In genomic region chr1:160099716-160100375, GRCh38 we compare ENCODE assay signal across 8 cellular contexts. TPM values are rescaled to one million over a fixed set of nuclear protein-coding genes. Genes with fewer than 3 reads are reported as not detected.
DNase-seq lines count a peak whose midpoint lies in the region; ATAC-seq and TF ChIP-seq lines count a peak whose summit lies in the region.

No MANE protein-coding gene starts in this region.

- no peaks in the 10 kb centered on the region for H3K9me3 Mint-ChIP-seq in T-cell

- TF ChIP-seq CTCF in DND-41 (IDR thresholded peaks at IDR 0.05; ENCODE audit: borderline replicate concordance, extremely low read depth, low read length, poor library complexity, severe bottlenecking), result no peak
- no peak for TF ChIP-seq CTCF in hepatocyte (IDR thresholded peaks at IDR 0.05; ENCODE audit: poor library complexity)
- no peak for TF ChIP-seq CTCF in spleen (IDR thresholded peaks at IDR 0.05 in 8 of 11, conservative IDR thresholded peaks at IDR 0.05 in 3 of 11)

- H3K79me2 ChIP-seq in DND-41 (ENCODE audit: insufficient read depth, low read length) (peaks cover 29% of the 10 kb centered on the region), hepatocyte (peaks cover 18% of the 10 kb centered on the region)

- no peaks in the 10 kb centered on the region for H3K9me2 ChIP-seq in hepatocyte (replicated peaks; ENCODE audit: insufficient read depth)

- no peak overlapping the region for H3K9ac ChIP-seq in DND-41 (ENCODE audit: low read depth, low read length)

- CTCF ChIA-PET in T-cell (lab: Charles Lee), result interaction anchor here (0.7 to 4.6 kb wide), 8 partner anchors 13 to 191 kb away, joined by 3 to 26 read pairs (median 6); partner anchors contain the start of gene PEX19 (in 1 of the 2)

- peaks cover 27% of the 10 kb centered on the region; the same call in 1 of the 2 replicates for H4K20me1 ChIP-seq in DND-41 (ENCODE audit: insufficient read depth, low read length)
- H4K20me1 ChIP-seq in hepatocyte (ENCODE audit: insufficient read depth, poor library complexity, severe bottlenecking), result no peaks in the 10 kb centered on the region

- intact Hi-C loops in spleen (cut with DNase I; ENCODE audit: low total_unique reads), result loop anchor here (5.0 to 10.0 kb wide), 4 partner anchors 85 to 315 kb away; partner anchors contain the start of genes DUSP23 and PEX19

- H3K9me3 ChIP-seq in DND-41 (ENCODE audit: insufficient read depth, low read length, severe bottlenecking) (no peaks in the 10 kb centered on the region), hepatocyte (ENCODE audit: low read depth) (no peaks in the 10 kb centered on the region), spleen (no peaks in the 10 kb centered on the region)

- H3K27ac ChIP-seq in DND-41 (ENCODE audit: low read length) (no peak overlapping the region), hepatocyte (peak overlapping the region; percentile 85), spleen (peak overlapping the region; percentile 90 to 99 (median 93))

- peaks cover 54 to 57% (median 57%) of the 10 kb centered on the region in 3 donors for H3K4me1 Mint-ChIP-seq in T-cell

- no peaks in the 10 kb centered on the region for H3K27me3 Mint-ChIP-seq in T-cell

- peak overlapping the region; percentile 94 to 98 for H3K27ac Mint-ChIP-seq in T-cell

- peak overlapping the region; percentile 82; the same call in 1 of the 2 replicates for H2AFZ ChIP-seq in DND-41 (ENCODE audit: low read depth, low read length)
- no peak overlapping the region for H2AFZ ChIP-seq in hepatocyte

- ATAC-seq in DND-41 (ENCODE audit: insufficient read depth, low read depth) (no peak), T-cell (replicated peaks in 1 of 4) (no peak), HG03135 (IDR thresholded peaks at IDR 0.05; ENCODE audit: unreplicated experiment) (no peak)

- peaks cover under 1% of the 10 kb centered on the region for H3K36me3 Mint-ChIP-seq in T-cell

- no peak overlapping the region; the same call in 1 of the 2 replicates for H3K4me2 ChIP-seq in DND-41 (ENCODE audit: insufficient read depth, low read length)
- no peak overlapping the region for H3K4me2 ChIP-seq in hepatocyte

- no peak overlapping the region for H3K4me3 ChIP-seq in DND-41 (ENCODE audit: low read depth in 1 of 2, low read length in 2 of 2)
- H3K4me3 ChIP-seq in hepatocyte, result no peak overlapping the region
- peak overlapping the region in 1 of 8 donors; percentile 40 for H3K4me3 ChIP-seq in spleen

- no peak for TF ChIP-seq POLR2A in spleen (IDR thresholded peaks at IDR 0.05)

- POLR2A ChIA-PET in T-cell (lab: Charles Lee), result no interaction called here

- H3K4me3 Mint-ChIP-seq in T-cell, result peak overlapping the region; percentile 68 to 91 (median 78)

- H3K4me1 ChIP-seq in DND-41 (ENCODE audit: insufficient read depth, low read length), result peaks cover 42% of the 10 kb centered on the region
- H3K4me1 ChIP-seq in hepatocyte (ENCODE audit: insufficient read depth), result peaks cover 26% of the 10 kb centered on the region
- H3K4me1 ChIP-seq in spleen, result peaks cover 24 to 90% (median 54%) of the 10 kb centered on the region in 6 donors

- no peak for DNase-seq in DND-41
- DNase-seq in T-cell, result no peak
- no peak for DNase-seq in hepatocyte (ENCODE audit: low spot score)
- DNase-seq in spleen, result peak; percentile 61
- no peak for DNase-seq in globus pallidus (ENCODE audit: low spot score)
- DNase-seq in NCI-H2196 treated with DMSO at 0.1 percent for 48 hours (lab: John Stamatoyannopoulos, UW; ENCODE audit: unreplicated experiment), result no peak
- no peak for DNase-seq in NCI-H1048 (lab: John Stamatoyannopoulos, UW)

- WGBS in hepatocyte (ENCODE audit: low lambda C conversion rate, missing lambda C conversion rate), result 100% methylated on average over 2 of the region's 2 CpGs
- 83 to 97% (median 93%) methylated on average over 2 of the region's 2 CpGs for WGBS in spleen, 5 donors

- H3K27me3 ChIP-seq in DND-41 (ENCODE audit: insufficient read depth, low read length, poor library complexity), result no peaks in the 10 kb centered on the region
- no peaks in the 10 kb centered on the region for H3K27me3 ChIP-seq in hepatocyte
- no peaks in the 10 kb centered on the region for H3K27me3 ChIP-seq in spleen (replicated peaks in 1 of 7)

- peaks cover 7% of the 10 kb centered on the region for H3K36me3 ChIP-seq in DND-41 (ENCODE audit: insufficient read depth, low read length)
- no peaks in the 10 kb centered on the region for H3K36me3 ChIP-seq in hepatocyte (replicated peaks; ENCODE audit: insufficient read depth, low read depth)
- peaks cover 0 to 9% (median 3%) of the 10 kb centered on the region in 6 donors for H3K36me3 ChIP-seq in spleen

RNA-seq across cellular contexts. Expression of gene IGSF8, which starts 1.4 kb away (rescaled TPM):
- 10 to 100 TPM; 41.8 to 71.5 (median 62.2) TPM for total RNA-seq in T-cell
- 26.0 and 36.8 TPM in 2 replicates for total RNA-seq in hepatocyte
- polyA plus RNA-seq in hepatocyte, result 39.3 and 54.1 TPM in 2 replicates
- 10 to 100 TPM; 16.8 to 28.9 (median 25.3) TPM for total RNA-seq in spleen
- polyA plus RNA-seq in spleen, result 10 to 100 TPM; 15.6 to 23.1 (median 16.1) TPM

RNA-seq across cellular contexts. Expression of gene ATP1A2, which starts 15.7 kb away (rescaled TPM):
- total RNA-seq in T-cell (under 1 TPM in 2 of 5 donors, not detected in 3; 0.10 to 0.26 TPM), hepatocyte (2.9 and 4.7 TPM in 2 replicates), spleen (10 to 100 TPM in 1 of 7 donors, 1 to 10 TPM in 3, under 1 TPM in 3; 0.20 to 19.1 (median 1.1) TPM)
- polyA plus RNA-seq in hepatocyte (0.80 and 1.5 TPM in 2 replicates), spleen (1 to 10 TPM in 1 of 3 donors, under 1 TPM in 2; 0.13 to 1.7 (median 0.27) TPM)

RNA-seq across cellular contexts. Expression of gene KCNJ9, which starts 18.5 kb away (rescaled TPM):
- not detected for total RNA-seq in T-cell
- not detected in 2 replicates for total RNA-seq in hepatocyte
- not detected in 2 replicates for polyA plus RNA-seq in hepatocyte
- total RNA-seq in spleen, result not detected
- not detected for polyA plus RNA-seq in spleen

RNA-seq across cellular contexts. Expression of gene KCNJ10, which starts 29.9 kb away (rescaled TPM):
- total RNA-seq in T-cell, result under 1 TPM in 1 of 5 donors, not detected in 4; 0.22 TPM
- not detected in 2 replicates for total RNA-seq in hepatocyte
- polyA plus RNA-seq in hepatocyte, result not detected in 2 replicates
- 10 to 100 TPM in 5 of 7 donors, 1 to 10 TPM in 2; 6.5 to 30.8 (median 23.9) TPM for total RNA-seq in spleen
- 1 to 10 TPM; 3.7 to 3.9 (median 3.8) TPM for polyA plus RNA-seq in spleen

RNA-seq across cellular contexts. Expression of gene ATP1A4, which starts 51.6 kb away (rescaled TPM):
- total RNA-seq in T-cell, result not detected
- 0.68 and 4.4 TPM in 2 replicates for total RNA-seq in hepatocyte
- 0.45 and 2.2 TPM in 2 replicates for polyA plus RNA-seq in hepatocyte
- total RNA-seq in spleen, result 1 to 10 TPM in 2 of 7 donors, under 1 TPM in 3, not detected in 2; 0.70 to 2.9 (median 0.97) TPM
- polyA plus RNA-seq in spleen, result 1 to 10 TPM in 1 of 3 donors, under 1 TPM in 2; 0.85 to 2.3 (median 0.93) TPM
